In the genomic region with DNA sequence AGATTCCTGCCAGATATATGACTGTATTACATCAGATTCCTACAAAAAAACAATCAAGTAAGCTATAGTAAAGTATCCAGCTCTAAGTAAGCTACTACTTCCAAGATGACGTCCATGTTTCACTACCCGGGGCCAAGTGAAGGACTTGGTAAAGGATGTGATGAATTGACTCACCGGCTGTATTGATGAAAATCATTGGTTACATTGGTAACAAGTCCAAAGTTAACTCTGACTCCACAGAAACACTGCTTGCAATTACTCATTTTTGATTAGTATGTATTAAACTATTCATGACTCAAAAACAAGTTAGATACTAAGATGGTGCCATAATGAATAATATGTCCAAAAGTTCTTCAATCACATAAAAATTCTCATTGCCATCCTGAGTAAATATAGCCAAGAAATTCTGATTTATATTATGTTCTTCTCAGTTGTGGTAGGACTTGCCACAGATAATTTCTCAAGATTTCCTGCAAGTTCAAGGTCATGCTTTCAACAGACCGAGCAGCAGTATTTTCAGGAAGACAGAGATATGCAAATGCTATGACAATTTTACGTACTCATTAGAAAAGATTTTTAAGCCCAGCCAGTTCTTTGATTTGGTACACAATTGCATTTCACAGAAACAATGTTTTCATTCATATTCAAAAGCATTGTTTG, we compare ENCODE assay signal across 23 cellular contexts. TPM values are rescaled to one million over a fixed set of nuclear protein-coding genes. Genes with fewer than 3 reads are reported as not detected.
A peak's percentile ranks its signal among the peaks of the same experiment; 100 is the strongest.
DNase-seq lines count a peak whose midpoint lies in the region; ATAC-seq, FAIRE-seq and TF ChIP-seq lines count a peak whose summit lies in the region.
"Had no signal": no experiment of that assay in that cellular context is flagged by ENCODE, and none has a peak within 500 bp of the region (broad histone marks: within the 10 kb centered on the region; RNA-seq: fewer than 3 reads in every experiment).

No MANE protein-coding gene starts in this region.

- no peaks in the 10 kb centered on the region for H3F3A ChIP-seq in GM23248 (ENCODE audit: insufficient read depth)
- no peaks in the 10 kb centered on the region for H3F3A ChIP-seq in PC-3 (ENCODE audit: low read length, unreplicated experiment)

- no peak overlapping the region for H3K4me2 ChIP-seq in GM23248 (ENCODE audit: unreplicated experiment)
- H3K4me2 ChIP-seq in PC-3 (ENCODE audit: low read length) = peak overlapping the region; percentile 14; the same call in 1 of the 2 replicates
- H3K4me2 ChIP-seq: A549, BLaER1 had no signal

- TF ChIP-seq CTCF in PC-3 (conservative IDR thresholded peaks at IDR 0.05; ENCODE audit: low read depth, low read length) (no peak), bronchial epithelial cell (IDR thresholded peaks at IDR 0.05; ENCODE audit: insufficient read depth, low read length, severe bottlenecking) (no peak), foreskin keratinocyte (conservative IDR thresholded peaks at IDR 0.05) (no peak)

- H3K27me3 Mint-ChIP-seq in naive thymus-derived CD4-positive, alpha-beta T cell = peaks cover 0 to 5% (median 0%) of the 10 kb centered on the region in 5 donors

- no peaks in the 10 kb centered on the region for H3K36me3 ChIP-seq in GM23248 (ENCODE audit: low read depth)
- H3K36me3 ChIP-seq in PC-3 (ENCODE audit: low read depth, low read length) = no peaks in the 10 kb centered on the region
- no peaks in the 10 kb centered on the region for H3K36me3 ChIP-seq in bronchial epithelial cell (ENCODE audit: control insufficient read depth, insufficient read depth, low read length)
- H3K36me3 ChIP-seq in naive thymus-derived CD4-positive, alpha-beta T cell (ENCODE audit: control insufficient read depth in 2 of 3, insufficient read depth in 3 of 3, low read length in 3 of 3) = no peaks in the 10 kb centered on the region
- H3K36me3 ChIP-seq: BLaER1, Peyer's patch had no signal

- H2AFZ ChIP-seq in GM23248 (peak overlapping the region; percentile 30; the same call in 1 of the 2 replicates), PC-3 (ENCODE audit: low read length) (no peak overlapping the region)

- DNase-seq in GM23248 = peak; percentile 60
- DNase-seq in PC-3 = peak; percentile 75
- peak; percentile 71 for DNase-seq in bronchial epithelial cell (ENCODE audit: low read depth)
- DNase-seq in foreskin keratinocyte = peak in 1 of 2 donors; percentile 20
- no peak for DNase-seq in naive thymus-derived CD4-positive, alpha-beta T cell
- no peak for DNase-seq in AG08395 (ENCODE audit: low spot score)
- no peak for DNase-seq in GM19240 (ENCODE audit: insufficient read length, low spot score)
- DNase-seq: Calu3; CD4-positive, alpha-beta memory T cell; DMS53; EL; HFFc6; KBM-7; NCI-H1417 treated with DMSO at 0.1 percent for 48 hours; NCI-H187 treated with DMSO at 0.1 percent for 48 hours; NCI-H526; Peyer's patch; Right ventricle myocardium superior had no signal

- H4K20me1 ChIP-seq in GM23248 (ENCODE audit: insufficient read depth) = no peaks in the 10 kb centered on the region
- H4K20me1 ChIP-seq in PC-3 (ENCODE audit: low read length) = no peaks in the 10 kb centered on the region
- H4K20me1 ChIP-seq: BLaER1 had no signal

- no peak overlapping the region for H3K4me3 Mint-ChIP-seq in naive thymus-derived CD4-positive, alpha-beta T cell
- H3K4me3 Mint-ChIP-seq: CD4-positive, alpha-beta memory T cell; HFFc6 had no signal

- H3K4me1 ChIP-seq in GM23248 (ENCODE audit: insufficient read depth) = no peaks in the 10 kb centered on the region
- peaks cover 28% of the 10 kb centered on the region for H3K4me1 ChIP-seq in PC-3 (ENCODE audit: insufficient read depth, low read length)
- no peaks in the 10 kb centered on the region for H3K4me1 ChIP-seq in foreskin keratinocyte
- no peaks in the 10 kb centered on the region for H3K4me1 ChIP-seq in naive thymus-derived CD4-positive, alpha-beta T cell (ENCODE audit: control insufficient read depth in 2 of 2, insufficient read depth in 2 of 2, low read length in 2 of 2)
- H3K4me1 ChIP-seq: A549, BLaER1, Peyer's patch had no signal

- intact Hi-C loops in PC-3 (cut with micrococcal nuclease) = no loop called here
- intact Hi-C loops in naive thymus-derived CD4-positive, alpha-beta T cell (cut with micrococcal nuclease) = no loop called here

- H3K9ac ChIP-seq in GM23248 = no peak overlapping the region
- peak overlapping the region; percentile 12; the same call in 1 of the 2 replicates for H3K9ac ChIP-seq in PC-3 (ENCODE audit: low read length)
- H3K9ac ChIP-seq: BLaER1 had no signal

- no TSS peak for BruUV-seq in PC-3 (replicated peaks; lab: Mats Ljungman, UMichigan)

- 45 to 53% methylated on average over 5 of the region's 5 CpGs for WGBS in GM23248 (ENCODE audit: low coverage in 1 of 2, low lambda C conversion rate in 2 of 2, missing lambda C conversion rate in 2 of 2), 2 experiments

- H3K9me3 ChIP-seq in GM23248 (ENCODE audit: low read depth) (no peaks in the 10 kb centered on the region), PC-3 (ENCODE audit: low read length) (no peaks in the 10 kb centered on the region)
- H3K9me3 ChIP-seq in naive thymus-derived CD4-positive, alpha-beta T cell (ENCODE audit: control insufficient read depth in 2 of 3, low read length in 3 of 3) = no peaks in the 10 kb centered on the region
- H3K9me3 ChIP-seq: Peyer's patch had no signal

- peaks cover 0 to 8% (median 4%) of the 10 kb centered on the region in 7 donors for H3K4me1 Mint-ChIP-seq in naive thymus-derived CD4-positive, alpha-beta T cell

- H3K79me2 ChIP-seq in GM23248 (ENCODE audit: insufficient read depth) (no peaks in the 10 kb centered on the region), PC-3 (ENCODE audit: low read length) (no peaks in the 10 kb centered on the region)

- in situ Hi-C loops in GM23248 (cut with MboI) = loop anchor here (25.0 kb wide), 1 partner anchor 546 kb away; no protein-coding TSS in a partner anchor

- no peak for FAIRE-seq in bronchial epithelial cell (lab: Jason Lieb, UNC)
- FAIRE-seq: A549, GM12892, GM18507, H54 had no signal

- H3K9me2 ChIP-seq in GM23248 (ENCODE audit: insufficient read depth) (no peaks in the 10 kb centered on the region), PC-3 (replicated peaks; ENCODE audit: low read length) (no peaks in the 10 kb centered on the region)

- ATAC-seq in PC-3 (no peak; the same call in 1 of the 2 replicates), foreskin keratinocyte (peak; percentile 69)
- no peak for ATAC-seq in naive thymus-derived CD4-positive, alpha-beta T cell
- ATAC-seq: A549 had no signal

- H3K36me3 Mint-ChIP-seq in naive thymus-derived CD4-positive, alpha-beta T cell = peaks cover 0 to 5% (median 0%) of the 10 kb centered on the region in 5 donors
- H3K36me3 Mint-ChIP-seq: CD4-positive, alpha-beta memory T cell had no signal

- no peaks in the 10 kb centered on the region for H3K27me3 ChIP-seq in GM23248 (replicated peaks; ENCODE audit: insufficient read depth)
- no peaks in the 10 kb centered on the region for H3K27me3 ChIP-seq in PC-3 (ENCODE audit: low read length)
- no peaks in the 10 kb centered on the region for H3K27me3 ChIP-seq in bronchial epithelial cell (ENCODE audit: control insufficient read depth, insufficient read depth, low read length)
- no peaks in the 10 kb centered on the region for H3K27me3 ChIP-seq in foreskin keratinocyte
- H3K27me3 ChIP-seq in naive thymus-derived CD4-positive, alpha-beta T cell (ENCODE audit: control insufficient read depth in 2 of 2, insufficient read depth in 2 of 2, low read length in 2 of 2) = no peaks in the 10 kb centered on the region
- H3K27me3 ChIP-seq: BLaER1, Peyer's patch had no signal

- POLR2A ChIA-PET in PC-3 (lab: Charles Lee; ENCODE audit: unreplicated experiment) = no interaction called here
- POLR2A ChIA-PET in naive thymus-derived CD4-positive, alpha-beta T cell (lab: Charles Lee) = interaction anchor here (0.6 to 2.1 kb wide), 3 partner anchors 11 to 1164 kb away, joined by 3 to 6 read pairs (median 4); no protein-coding TSS in a partner anchor

- H3K9me3 Mint-ChIP-seq in naive thymus-derived CD4-positive, alpha-beta T cell = peaks cover 0 to 3% (median 0%) of the 10 kb centered on the region in 11 donors
- H3K9me3 Mint-ChIP-seq: CD4-positive, alpha-beta memory T cell; HFFc6 had no signal

- H3K27ac ChIP-seq in GM23248 (no peak overlapping the region), PC-3 (ENCODE audit: low read length) (peak overlapping the region; percentile 65), foreskin keratinocyte (no peak overlapping the region)
- H3K27ac ChIP-seq in naive thymus-derived CD4-positive, alpha-beta T cell (ENCODE audit: low read depth, low read length) = no peak overlapping the region
- H3K27ac ChIP-seq: A549, BLaER1, Peyer's patch had no signal

- no peak overlapping the region for H3K27ac Mint-ChIP-seq in naive thymus-derived CD4-positive, alpha-beta T cell
- H3K27ac Mint-ChIP-seq: CD4-positive, alpha-beta memory T cell; HFFc6 had no signal

- H3K4me3 ChIP-seq in GM23248 = no peak overlapping the region
- no peak overlapping the region for H3K4me3 ChIP-seq in PC-3 (ENCODE audit: low read length)
- no peak overlapping the region for H3K4me3 ChIP-seq in bronchial epithelial cell (ENCODE audit: low read depth, low read length)
- no peak overlapping the region for H3K4me3 ChIP-seq in naive thymus-derived CD4-positive, alpha-beta T cell (ENCODE audit: low read length)
- H3K4me3 ChIP-seq: A549, BLaER1, Peyer's patch had no signal

- CTCF ChIA-PET in PC-3 (lab: Charles Lee) = no interaction called here
- CTCF ChIA-PET in naive thymus-derived CD4-positive, alpha-beta T cell (lab: Charles Lee) = no interaction called here

RNA-seq across cellular contexts. Expression of a gene that starts 12.6 kb away (rescaled TPM):
- 50.9 and 218 TPM in 2 replicates for total RNA-seq in GM23248 (2014; rRNA removed; shearing (Covaris generic))
- polyA plus RNA-seq in GM23248 (2016; fragmentation: Nextera tagmentation; extraction: Ambion mirVana) (63.9 and 72.1 TPM in 2 replicates), foreskin keratinocyte (17.9 and 18.1 TPM in 2 replicates)
- total RNA-seq in PC-3 (2014; rRNA removed) (46.4 and 53.4 TPM in 2 replicates), bronchial epithelial cell (81.6 and 83.1 TPM in 2 replicates), foreskin keratinocyte (19.2 and 20.1 TPM in 2 replicates)
- total RNA-seq in naive thymus-derived CD4-positive, alpha-beta T cell = 10 to 100 TPM; 11.0 to 23.9 (median 12.1) TPM
- 10 to 100 TPM in 1 of 2 donors, 1 to 10 TPM in 1; 9.4 to 13.1 TPM for polyA plus RNA-seq in naive thymus-derived CD4-positive, alpha-beta T cell

Comparison
In these comparisons a context has a peak if more than half of its experiments do, and no peak if none do; other contexts are left out.
1. DNase-seq: peak in GM23248 (single experiment), PC-3 (single experiment) and bronchial epithelial cell (single experiment); none in naive thymus-derived CD4-positive, alpha-beta T cell (0 of 9), AG08395 (single experiment) and GM19240 (single experiment).